In genomic region chr7:134246761-134247160, GRCh38 we compare ENCODE assay signal across 12 cellular contexts.
A peak's percentile ranks its signal among the peaks of the same experiment; 100 is the strongest.
DNase-seq lines count a peak whose midpoint lies in the region; ATAC-seq and TF ChIP-seq lines count a peak whose summit lies in the region.
"Had no signal": no experiment of that assay in that cellular context is flagged by ENCODE, and none has a peak within 500 bp of the region (broad histone marks: within the 10 kb centered on the region; RNA-seq: fewer than 3 reads in every experiment).

No MANE protein-coding gene starts in this region.

- H3K4me1 ChIP-seq in SK-N-SH (ENCODE audit: control insufficient read depth in 1 of 2, insufficient read depth in 2 of 2, low read depth in 1 of 2, low read length in 1 of 2) (peaks cover 0 to 11% of the 10 kb centered on the region in 2 experiments; a peak in 1 of 4 replicates), MM.1S (ENCODE audit: low read length) (peaks cover 16% of the 10 kb centered on the region), OCI-LY7 (ENCODE audit: insufficient read depth, low read length, poor library complexity, severe bottlenecking) (peaks cover 41% of the 10 kb centered on the region), skeletal muscle tissue (ENCODE audit: control insufficient read depth in 3 of 3, insufficient read depth in 3 of 3, low read length in 3 of 3) (no peaks in the 10 kb centered on the region)

- H3K27me3 ChIP-seq in SK-N-SH (ENCODE audit: insufficient read depth): no peaks in the 10 kb centered on the region
- peaks cover 39% of the 10 kb centered on the region for H3K27me3 ChIP-seq in MM.1S (replicated peaks; ENCODE audit: insufficient read depth, low read length)
- no peaks in the 10 kb centered on the region for H3K27me3 ChIP-seq in skeletal muscle tissue (ENCODE audit: control insufficient read depth in 3 of 3, insufficient read depth in 3 of 3, low read length in 3 of 3)

- CTCF ChIA-PET in SK-N-SH (lab: Yijun Ruan, JAX): no interaction called here
- CTCF ChIA-PET in OCI-LY7 (lab: Charles Lee; ENCODE audit: unreplicated experiment): interaction anchor here (1.2 kb wide), 1 partner anchor 70 kb away, joined by 4 read pairs; the partner anchor contains the start of gene SLC35B4

- H3K27ac ChIP-seq in SK-N-SH (ENCODE audit: low read depth in 2 of 2, low read length in 1 of 2) (peak overlapping the region in 1 of 2 experiments; percentile 11; a peak in 1 of 4 replicates), MM.1S (ENCODE audit: low read length) (no peak overlapping the region), OCI-LY7 (ENCODE audit: low read depth, low read length, poor library complexity, severe bottlenecking) (peak overlapping the region; percentile 74), skeletal muscle tissue (ENCODE audit: low read depth, low read length) (peak overlapping the region; percentile 36)
- H3K27ac ChIP-seq: GM23248 had no signal

- TF ChIP-seq CTCF in SK-N-SH (IDR thresholded peaks at IDR 0.05) (no peak), MM.1S (IDR thresholded peaks at IDR 0.05; ENCODE audit: low read length) (no peak), OCI-LY7 (conservative IDR thresholded peaks at IDR 0.05; ENCODE audit: low read length) (no peak)

- intact Hi-C loops in OCI-LY7 (cut with micrococcal nuclease; ENCODE audit: unreplicated experiment) (loop anchor here (1.0 to 5.0 kb wide), 5 partner anchors 47 to 211 kb away; partner anchors contain the start of genes AKR1B1 and SLC35B4), posterior cingulate gyrus (cut with DNase I) (no loop called here)

- TF ChIP-seq RAD21 in SK-N-SH (IDR thresholded peaks at IDR 0.05; ENCODE audit: low read length): no peak

- no TSS peak for BruUV-seq in OCI-LY7 (replicated peaks; lab: Mats Ljungman, UMichigan)

- H2AFZ ChIP-seq in SK-N-SH (ENCODE audit: low read depth) (no peak overlapping the region), MM.1S (ENCODE audit: low read length) (no peak overlapping the region), OCI-LY7 (ENCODE audit: low read length) (peak overlapping the region; percentile 40; the same call in 1 of the 2 replicates)
- H2AFZ ChIP-seq: GM23248 had no signal

- no peaks in the 10 kb centered on the region for H3K79me2 ChIP-seq in SK-N-SH (ENCODE audit: insufficient read depth)
- no peaks in the 10 kb centered on the region for H3K79me2 ChIP-seq in MM.1S (ENCODE audit: low read length)
- no peaks in the 10 kb centered on the region for H3K79me2 ChIP-seq in OCI-LY7 (ENCODE audit: insufficient read depth, low read depth, low read length)

- H3K9me3 ChIP-seq in SK-N-SH (no peaks in the 10 kb centered on the region), MM.1S (replicated peaks; ENCODE audit: insufficient read depth, low read length) (no peaks in the 10 kb centered on the region), OCI-LY7 (ENCODE audit: low read length) (no peaks in the 10 kb centered on the region), skeletal muscle tissue (ENCODE audit: control insufficient read depth in 3 of 3, low read length in 3 of 3) (no peaks in the 10 kb centered on the region)

- no peak overlapping the region for H3K4me2 ChIP-seq in SK-N-SH
- H3K4me2 ChIP-seq in MM.1S (ENCODE audit: low read depth, low read length): peak overlapping the region; percentile 38
- peak overlapping the region; percentile 59 for H3K4me2 ChIP-seq in OCI-LY7 (ENCODE audit: low read length)

- POLR2A ChIA-PET in SK-N-SH (lab: Yijun Ruan, JAX): no interaction called here
- POLR2A ChIA-PET in OCI-LY7 (lab: Charles Lee): no interaction called here

- H3K4me3 ChIP-seq in SK-N-SH (ENCODE audit: low read depth in 2 of 2, low read length in 1 of 2) (no peak overlapping the region), MM.1S (ENCODE audit: low read length) (no peak overlapping the region), OCI-LY7 (ENCODE audit: low read depth, low read length, poor library complexity, severe bottlenecking) (peak overlapping the region; percentile 44), skeletal muscle tissue (ENCODE audit: low read length in 3 of 3) (peak overlapping the region in 1 of 3 donors; percentile 3)
- H3K4me3 ChIP-seq: GM23248 had no signal

- H3K9ac ChIP-seq in SK-N-SH (no peak overlapping the region), MM.1S (ENCODE audit: low read length) (no peak overlapping the region), skeletal muscle tissue (ENCODE audit: low read depth in 1 of 3, low read length in 3 of 3) (no peak overlapping the region)
- H3K9ac ChIP-seq: GM23248 had no signal

- no peak for ATAC-seq in SK-N-SH treated with all-trans-retinoic acid at 6 μM for 48 hours
- no peak for ATAC-seq in HG03135 (IDR thresholded peaks at IDR 0.05; ENCODE audit: unreplicated experiment)
- no peak for ATAC-seq in HG02981 (IDR thresholded peaks at IDR 0.05; ENCODE audit: unreplicated experiment)
- ATAC-seq: HCT116 had no signal

- no peaks in the 10 kb centered on the region for H3F3A ChIP-seq in SK-N-SH (replicated peaks; ENCODE audit: insufficient read depth)
- H3F3A ChIP-seq in MM.1S (ENCODE audit: insufficient read depth, low read length): peaks cover 19% of the 10 kb centered on the region

- no peak; a peak in 1 of 4 replicates for TF ChIP-seq EP300 in SK-N-SH (IDR thresholded peaks at IDR 0.05; ENCODE audit: borderline replicate concordance in 1 of 2, low read depth in 1 of 2, low read length in 1 of 2)

- H4K20me1 ChIP-seq in SK-N-SH (ENCODE audit: insufficient read depth) (no peaks in the 10 kb centered on the region), MM.1S (ENCODE audit: insufficient read depth, low read length) (no peaks in the 10 kb centered on the region), OCI-LY7 (ENCODE audit: insufficient read depth, low read length) (no peaks in the 10 kb centered on the region)

- WGBS in SK-N-SH (ENCODE audit: low lambda C conversion rate): 17% methylated on average over 2 of the region's 2 CpGs

- DNase-seq in SK-N-SH (no peak), MM.1S (no peak), OCI-LY7 (ENCODE audit: low spot score) (peak; percentile 26), posterior cingulate gyrus (no peak)
- DNase-seq: CD4-positive, alpha-beta memory T cell; COR-L47; GM23248 had no signal

- H3K36me3 ChIP-seq in SK-N-SH (replicated peaks in 1 of 2; ENCODE audit: control insufficient read depth in 1 of 2, insufficient read depth in 2 of 2, low read length in 1 of 2): no peaks in the 10 kb centered on the region
- H3K36me3 ChIP-seq in MM.1S (replicated peaks; ENCODE audit: insufficient read depth, low read length): no peaks in the 10 kb centered on the region
- H3K36me3 ChIP-seq in OCI-LY7 (ENCODE audit: insufficient read depth, low read length): no peaks in the 10 kb centered on the region
- no peaks in the 10 kb centered on the region for H3K36me3 ChIP-seq in skeletal muscle tissue (ENCODE audit: control insufficient read depth in 3 of 3, insufficient read depth in 3 of 3, low read length in 3 of 3)

- H3K9me2 ChIP-seq in SK-N-SH: no peaks in the 10 kb centered on the region
- H3K9me2 ChIP-seq in MM.1S (replicated peaks; ENCODE audit: insufficient read depth, low read length): no peaks in the 10 kb centered on the region
- no peaks in the 10 kb centered on the region for H3K9me2 ChIP-seq in OCI-LY7 (ENCODE audit: insufficient read depth, low read length)

TF ChIP-seq in SK-N-SH treated with all-trans-retinoic acid at 6 μM for 48 hours, 23 proteins besides CTCF, POLR2A, EP300 and RAD21 (continues in another document):
- no peak for TF ChIP-seq PPARA (CRISPR knock-in tag; IDR thresholded peaks at IDR 0.05; ENCODE audit: borderline replicate concordance)
- no peak for TF ChIP-seq CREB5 (CRISPR knock-in tag; IDR thresholded peaks at IDR 0.05; ENCODE audit: low read depth)

TF ChIP-seq in SK-N-SH, 30 proteins besides CTCF, POLR2A, EP300 and RAD21:
- TF ChIP-seq RXRA (IDR thresholded peaks at IDR 0.05; ENCODE audit: borderline replicate concordance, low read depth): no peak
- TF ChIP-seq USF2 (IDR thresholded peaks at IDR 0.05; ENCODE audit: borderline replicate concordance, low read depth, low read length): no peak
- TF ChIP-seq ZBTB33 (IDR thresholded peaks at IDR 0.05; ENCODE audit: borderline replicate concordance, low read depth): no peak
- no peak for TF ChIP-seq JUND (IDR thresholded peaks at IDR 0.05)
- TF ChIP-seq FOXM1 (IDR thresholded peaks at IDR 0.05; ENCODE audit: low read depth): no peak
- no peak for TF ChIP-seq TAF1 (IDR thresholded peaks at IDR 0.05; ENCODE audit: borderline replicate concordance, low read depth, low read length)
- TF ChIP-seq TCF12 (IDR thresholded peaks at IDR 0.05): no peak
